9 cellular contexts compared by ENCODE assay signal in genomic region chr2:15942711-15943345, GRCh38. TPM values are rescaled to one million over a fixed set of nuclear protein-coding genes. Genes with fewer than 3 reads are reported as not detected.
DNase-seq lines count a peak whose midpoint lies in the region; ATAC-seq and TF ChIP-seq lines count a peak whose summit lies in the region.
"Had no signal": no experiment of that assay in that cellular context is flagged by ENCODE, and none has a peak within 500 bp of the region (broad histone marks: within the 10 kb centered on the region; RNA-seq: fewer than 3 reads in every experiment).

No MANE protein-coding gene starts in this region.

- peaks cover 31% of the 10 kb centered on the region for H4K20me1 ChIP-seq in BLaER1

- peaks cover 44% of the 10 kb centered on the region for H3K4me1 ChIP-seq in BLaER1
- peaks cover 16% of the 10 kb centered on the region for H3K4me1 ChIP-seq in HUES64 (ENCODE audit: insufficient read depth, low read length)
- H3K4me1 ChIP-seq in esophagus squamous epithelium, result peaks cover 32 to 50% (median 39%) of the 10 kb centered on the region in 3 donors
- H3K4me1 ChIP-seq in psoas muscle, result peaks cover 29% of the 10 kb centered on the region

- DNase-seq in esophagus squamous epithelium (lab: John Stamatoyannopoulos, UW) (no peak), psoas muscle (no peak)
- no peak for DNase-seq in stimulated activated naive CD4-positive, alpha-beta T cell treated with Interleukin-2 at 50 U/mL for 16 hours (lab: John Stamatoyannopoulos, UW)
- DNase-seq in activated CD4-positive, alpha-beta T cell treated with anti-CD3 and anti-CD28 coated beads for 48 hours, result no peak

- H3K4me2 ChIP-seq in BLaER1, result peak overlapping the region; percentile 100

- no peak for ATAC-seq in psoas muscle
- ATAC-seq in HG03521 (IDR thresholded peaks at IDR 0.05; ENCODE audit: unreplicated experiment), result no peak
- no peak for ATAC-seq in HG03457 (IDR thresholded peaks at IDR 0.05; ENCODE audit: unreplicated experiment)

- intact Hi-C loops in esophagus squamous epithelium (cut with DNase I), result loop anchor here (10.0 kb wide), 3 partner anchors 298 to 562 kb away; no protein-coding TSS in a partner anchor
- intact Hi-C loops in psoas muscle (cut with DNase I), result loop anchor here (5.0 to 10.0 kb wide), 5 partner anchors 306 to 672 kb away; no protein-coding TSS in a partner anchor

- no peak for TF ChIP-seq POLR2A in esophagus squamous epithelium (IDR thresholded peaks at IDR 0.05)

- H3K9ac ChIP-seq in BLaER1, result peak overlapping the region; percentile 73
- H3K9ac ChIP-seq in HUES64 (ENCODE audit: low read depth, low read length), result peak overlapping the region; percentile 83

- peak overlapping the region; percentile 71 for H3K4me3 ChIP-seq in BLaER1
- peak overlapping the region; percentile 95 for H3K4me3 ChIP-seq in HUES64 (ENCODE audit: low read length)
- peak overlapping the region in 3 of 4 donors; percentile 46 to 68 (median 49) for H3K4me3 ChIP-seq in esophagus squamous epithelium
- peak overlapping the region; percentile 63 for H3K4me3 ChIP-seq in psoas muscle

- H3K9me3 ChIP-seq in BLaER1, result no peaks in the 10 kb centered on the region
- no peaks in the 10 kb centered on the region for H3K9me3 ChIP-seq in HUES64 (ENCODE audit: insufficient read depth, low read depth, low read length)
- no peaks in the 10 kb centered on the region for H3K9me3 ChIP-seq in esophagus squamous epithelium
- no peaks in the 10 kb centered on the region for H3K9me3 ChIP-seq in psoas muscle
- H3K9me3 ChIP-seq: left lung had no signal

- no peak for TF ChIP-seq CTCF in esophagus squamous epithelium (IDR thresholded peaks at IDR 0.05)
- TF ChIP-seq CTCF in psoas muscle (IDR thresholded peaks at IDR 0.05), result no peak

- WGBS in HUES64, result under 1% methylated on average over 34 of the region's 34 CpGs
- 39 to 43% methylated on average over 4 to 6 of the region's 34 CpGs for WGBS in esophagus squamous epithelium, 2 donors
- WGBS in psoas muscle, 3 donors, result 12 to 17% (median 14%) methylated on average over 23 to 34 of the region's 34 CpGs

- H3K36me3 ChIP-seq in BLaER1, result 0 out of 2 replicates have a peak, but pooled peaks cover 7% of the 10 kb centered on the region
- peaks cover 49% of the 10 kb centered on the region for H3K36me3 ChIP-seq in HUES64 (ENCODE audit: insufficient read depth, low read length)
- H3K36me3 ChIP-seq in esophagus squamous epithelium, result no peaks in the 10 kb centered on the region
- H3K36me3 ChIP-seq in psoas muscle (ENCODE audit: insufficient read depth in 1 of 2, low read depth in 1 of 2), result no peaks in the 10 kb centered on the region
- H3K36me3 ChIP-seq: left lung had no signal

- H3K27me3 ChIP-seq in BLaER1, result peaks cover 33% of the 10 kb centered on the region
- no peaks in the 10 kb centered on the region for H3K27me3 ChIP-seq in HUES64 (ENCODE audit: insufficient read depth, low read length)
- H3K27me3 ChIP-seq in esophagus squamous epithelium, result peaks cover 0 to 55% (median 12%) of the 10 kb centered on the region in 4 donors
- peaks cover 0 to 38% (median 11%) of the 10 kb centered on the region in 3 donors for H3K27me3 ChIP-seq in psoas muscle (ENCODE audit: insufficient read depth in 3 of 3, low read length in 2 of 3)

- H3K27ac ChIP-seq in BLaER1 (no peak overlapping the region; the same call in 1 of the 2 replicates), HUES64 (ENCODE audit: low read depth, low read length) (peak overlapping the region; percentile 71), esophagus squamous epithelium (no peak overlapping the region), psoas muscle (no peak overlapping the region)
- H3K27ac ChIP-seq: left lung had no signal

RNA-seq across cellular contexts. Expression of gene MYCN, which starts 2.5 kb away (rescaled TPM):
- 75.7 TPM for polyA plus RNA-seq in HUES64 (2013, experiment 1 of 2)
- 76.3 TPM for polyA plus RNA-seq in HUES64 (2013, experiment 2 of 2)
- total RNA-seq in esophagus squamous epithelium, result under 1 TPM; 0.21 to 0.95 (median 0.33) TPM
- under 1 TPM; 0.25 to 0.36 (median 0.30) TPM for total RNA-seq in psoas muscle
- under 1 TPM; 0.10 to 0.29 (median 0.21) TPM for polyA plus RNA-seq in psoas muscle
